Comparison of ENCODE assay signal across 12 cellular contexts in the genomic region with DNA sequence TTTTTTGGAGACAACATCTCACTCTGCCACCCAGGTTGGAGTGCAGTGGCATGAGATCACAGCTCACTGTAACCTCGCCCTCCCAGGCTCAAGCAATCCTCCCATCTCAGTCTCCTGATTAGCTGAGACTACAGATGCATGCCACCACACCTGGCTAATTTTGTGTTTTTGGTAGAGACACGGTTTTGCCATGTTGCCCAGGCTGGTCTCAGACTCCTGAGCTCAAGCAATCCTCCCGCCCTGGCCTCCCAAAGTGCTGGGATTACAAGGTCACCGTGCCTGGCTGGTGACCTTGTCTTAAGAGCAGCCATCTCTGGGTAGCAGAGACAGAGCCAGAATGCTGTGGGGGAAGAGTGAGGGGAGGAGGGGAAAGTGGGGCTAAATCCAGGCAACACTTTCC. TPM values are rescaled to one million over a fixed set of nuclear protein-coding genes. Genes with fewer than 3 reads are reported as not detected.
DNase-seq lines count a peak whose midpoint lies in the region; ATAC-seq and TF ChIP-seq lines count a peak whose summit lies in the region.
"Had no signal": no experiment of that assay in that cellular context is flagged by ENCODE, and none has a peak within 500 bp of the region (broad histone marks: within the 10 kb centered on the region; RNA-seq: fewer than 3 reads in every experiment).

No MANE protein-coding gene starts in this region.

- intact Hi-C loops in activated CD4-positive, alpha-beta memory T cell treated with anti-CD3 and anti-CD28 coated beads for 36 hours (cut with micrococcal nuclease), result no loop called here
- intact Hi-C loops in ascending aorta (cut with DNase I), result no loop called here

- no peak for ATAC-seq in naive thymus-derived CD8-positive, alpha-beta T cell
- ATAC-seq in thoracic aorta (ENCODE audit: insufficient number of reproducible peaks, low FRiP score, low read depth), result no peak

- no peak for DNase-seq in activated CD4-positive, alpha-beta memory T cell treated with anti-CD3 and anti-CD28 coated beads for 36 hours
- DNase-seq in activated CD4-positive, alpha-beta memory T cell treated with anti-CD3 and anti-CD28 coated beads, Interleukin-2, amount 10 ng/mL, durations not matched to agents 7 days and 5 days, result no peak
- DNase-seq in ascending aorta (ENCODE audit: low spot score in 2 of 2), result no peak
- DNase-seq in naive thymus-derived CD8-positive, alpha-beta T cell, result no peak
- DNase-seq in thoracic aorta (ENCODE audit: low spot score), result no peak
- DNase-seq in stimulated activated CD4-positive, alpha-beta T cell treated with anti-CD3 and anti-CD28 coated beads, Interleukin-2, amount 100 ng/mL, for 48 hours, result no peak
- DNase-seq in stimulated activated naive CD4-positive, alpha-beta T cell treated with Interleukin-2 at 50 U/mL for 16 hours (lab: John Stamatoyannopoulos, UW), result no peak
- DNase-seq in COLO829 (ENCODE audit: low spot score), result no peak
- DNase-seq: CD4-positive, CD25-positive, alpha-beta regulatory T cell; cortex of kidney; EL; NCI-H446 had no signal

- H3K36me3 ChIP-seq in ascending aorta (peaks cover 0 to 16% of the 10 kb centered on the region in 2 donors), thoracic aorta (peaks cover 4% of the 10 kb centered on the region)

- H3K9me3 ChIP-seq in ascending aorta (no peaks in the 10 kb centered on the region), thoracic aorta (no peaks in the 10 kb centered on the region)

- H3K27ac ChIP-seq in ascending aorta, result peak overlapping the region; percentile 84 to 97
- peak overlapping the region; percentile 90 to 96 for H3K27ac ChIP-seq in thoracic aorta

- no peaks in the 10 kb centered on the region for H3K27me3 Mint-ChIP-seq in activated CD4-positive, alpha-beta memory T cell treated with anti-CD3 and anti-CD28 coated beads for 36 hours
- H3K27me3 Mint-ChIP-seq in activated CD4-positive, alpha-beta memory T cell treated with anti-CD3 and anti-CD28 coated beads, Interleukin-2, amount 10 ng/mL, durations not matched to agents 7 days and 5 days, result no peaks in the 10 kb centered on the region
- no peaks in the 10 kb centered on the region for H3K27me3 Mint-ChIP-seq in naive thymus-derived CD8-positive, alpha-beta T cell
- H3K27me3 Mint-ChIP-seq: CD4-positive, CD25-positive, alpha-beta regulatory T cell had no signal

- H3K4me1 ChIP-seq in ascending aorta (peaks cover 27 to 51% of the 10 kb centered on the region in 2 donors), thoracic aorta (ENCODE audit: control insufficient read depth in 1 of 2, low read depth in 2 of 2) (peaks cover 42 to 55% of the 10 kb centered on the region in 2 donors)

- H3K27me3 ChIP-seq in ascending aorta (no peaks in the 10 kb centered on the region), thoracic aorta (replicated peaks; ENCODE audit: insufficient read depth) (no peaks in the 10 kb centered on the region)

- peaks cover 53% of the 10 kb centered on the region for H3K4me1 Mint-ChIP-seq in activated CD4-positive, alpha-beta memory T cell treated with anti-CD3 and anti-CD28 coated beads for 36 hours (ENCODE audit: low read depth)
- H3K4me1 Mint-ChIP-seq in activated CD4-positive, alpha-beta memory T cell treated with anti-CD3 and anti-CD28 coated beads, Interleukin-2, amount 10 ng/mL, durations not matched to agents 7 days and 5 days, result peaks cover 50% of the 10 kb centered on the region
- peaks cover 38 to 82% (median 71%) of the 10 kb centered on the region in 4 donors for H3K4me1 Mint-ChIP-seq in naive thymus-derived CD8-positive, alpha-beta T cell

- no peaks in the 10 kb centered on the region for H3K9me3 Mint-ChIP-seq in activated CD4-positive, alpha-beta memory T cell treated with anti-CD3 and anti-CD28 coated beads for 36 hours
- H3K9me3 Mint-ChIP-seq in activated CD4-positive, alpha-beta memory T cell treated with anti-CD3 and anti-CD28 coated beads, Interleukin-2, amount 10 ng/mL, durations not matched to agents 7 days and 5 days, result no peaks in the 10 kb centered on the region
- H3K9me3 Mint-ChIP-seq in naive thymus-derived CD8-positive, alpha-beta T cell, result no peaks in the 10 kb centered on the region
- H3K9me3 Mint-ChIP-seq: CD4-positive, CD25-positive, alpha-beta regulatory T cell had no signal

- no peak overlapping the region for H3K4me3 Mint-ChIP-seq in activated CD4-positive, alpha-beta memory T cell treated with anti-CD3 and anti-CD28 coated beads for 36 hours
- no peak overlapping the region for H3K4me3 Mint-ChIP-seq in activated CD4-positive, alpha-beta memory T cell treated with anti-CD3 and anti-CD28 coated beads, Interleukin-2, amount 10 ng/mL, durations not matched to agents 7 days and 5 days
- peak overlapping the region in 6 of 10 donors; percentile 30 to 63 (median 45) for H3K4me3 Mint-ChIP-seq in naive thymus-derived CD8-positive, alpha-beta T cell

- H3K4me3 ChIP-seq in ascending aorta (no peak overlapping the region), thoracic aorta (no peak overlapping the region)

- no peak for TF ChIP-seq CTCF in ascending aorta (IDR thresholded peaks at IDR 0.05)
- no peak for TF ChIP-seq CTCF in thoracic aorta (IDR thresholded peaks at IDR 0.05)

- peak overlapping the region; percentile 58 for H3K27ac Mint-ChIP-seq in activated CD4-positive, alpha-beta memory T cell treated with anti-CD3 and anti-CD28 coated beads for 36 hours
- no peak overlapping the region for H3K27ac Mint-ChIP-seq in activated CD4-positive, alpha-beta memory T cell treated with anti-CD3 and anti-CD28 coated beads, Interleukin-2, amount 10 ng/mL, durations not matched to agents 7 days and 5 days
- H3K27ac Mint-ChIP-seq in naive thymus-derived CD8-positive, alpha-beta T cell, result peak overlapping the region in 7 of 10 donors; percentile 29 to 82 (median 56)

- CTCF ChIA-PET in activated CD4-positive, alpha-beta memory T cell treated with anti-CD3 and anti-CD28 coated beads for 36 hours (lab: Charles Lee), result interaction anchor here (0.7 to 1.3 kb wide), 3 partner anchors 9 to 85 kb away, joined by 3 to 5 read pairs (median 3); no protein-coding TSS in a partner anchor
- CTCF ChIA-PET in activated CD4-positive, alpha-beta memory T cell treated with anti-CD3 and anti-CD28 coated beads, Interleukin-2, amount 10 ng/mL, durations not matched to agents 7 days and 5 days (lab: Charles Lee), result interaction anchor here (0.7 to 1.5 kb wide), 6 partner anchors 34 to 470 kb away, joined by 3 to 5 read pairs (median 4); no protein-coding TSS in a partner anchor

- H3K36me3 Mint-ChIP-seq in activated CD4-positive, alpha-beta memory T cell treated with anti-CD3 and anti-CD28 coated beads for 36 hours, result peaks cover 4% of the 10 kb centered on the region
- peaks cover 12% of the 10 kb centered on the region for H3K36me3 Mint-ChIP-seq in activated CD4-positive, alpha-beta memory T cell treated with anti-CD3 and anti-CD28 coated beads, Interleukin-2, amount 10 ng/mL, durations not matched to agents 7 days and 5 days (ENCODE audit: low read depth)
- H3K36me3 Mint-ChIP-seq in naive thymus-derived CD8-positive, alpha-beta T cell, result peaks cover 0 to 11% (median 2%) of the 10 kb centered on the region in 3 donors

- POLR2A ChIA-PET in activated CD4-positive, alpha-beta memory T cell treated with anti-CD3 and anti-CD28 coated beads for 36 hours (lab: Charles Lee), result interaction anchor here (0.6 to 1.3 kb wide), 2 partner anchors 19 to 95 kb away, joined by 3 to 4 read pairs; no protein-coding TSS in a partner anchor
- POLR2A ChIA-PET in activated CD4-positive, alpha-beta memory T cell treated with anti-CD3 and anti-CD28 coated beads, Interleukin-2, amount 10 ng/mL, durations not matched to agents 7 days and 5 days (lab: Charles Lee), result interaction anchor here (1.0 kb wide), 1 partner anchor 32 kb away, joined by 3 read pairs; the partner anchor contains the start of gene DDIT4
- POLR2A ChIA-PET in naive thymus-derived CD8-positive, alpha-beta T cell (lab: Charles Lee), result interaction anchor here (0.6 to 1.2 kb wide), 4 partner anchors 11 to 97 kb away, joined by 3 to 5 read pairs (median 3); no protein-coding TSS in a partner anchor

RNA-seq across cellular contexts. Expression of gene ASCC1, which starts 25.8 kb away (rescaled TPM):
- total RNA-seq in activated CD4-positive, alpha-beta memory T cell treated with anti-CD3 and anti-CD28 coated beads for 36 hours, result 10 to 100 TPM; 50.9 to 52.5 TPM
- total RNA-seq in activated CD4-positive, alpha-beta memory T cell treated with anti-CD3 and anti-CD28 coated beads, Interleukin-2, amount 10 ng/mL, durations not matched to agents 7 days and 5 days, result 10 to 100 TPM; 35.5 to 36.2 TPM
- total RNA-seq in ascending aorta (5.5 TPM), thoracic aorta (10 to 100 TPM; 15.2 to 30.3 TPM)
- total RNA-seq in naive thymus-derived CD8-positive, alpha-beta T cell, result 10 to 100 TPM; 23.8 to 24.7 TPM
- polyA plus RNA-seq in naive thymus-derived CD8-positive, alpha-beta T cell, result 10 to 100 TPM; 21.2 to 44.4 (median 31.4) TPM

RNA-seq across cellular contexts. Expression of gene ANAPC16, which starts 26.0 kb away (rescaled TPM):
- 100 to 1,000 TPM; 119 to 122 TPM for total RNA-seq in activated CD4-positive, alpha-beta memory T cell treated with anti-CD3 and anti-CD28 coated beads for 36 hours
- 100 to 1,000 TPM in 1 of 2 experiments, 10 to 100 TPM in 1; 94.2 to 101 TPM for total RNA-seq in activated CD4-positive, alpha-beta memory T cell treated with anti-CD3 and anti-CD28 coated beads, Interleukin-2, amount 10 ng/mL, durations not matched to agents 7 days and 5 days
- total RNA-seq in ascending aorta (22.8 TPM), thoracic aorta (10 to 100 TPM; 44.0 to 46.7 TPM)
- total RNA-seq in naive thymus-derived CD8-positive, alpha-beta T cell, result 100 to 1,000 TPM; 121 to 128 TPM
- 100 to 1,000 TPM; 419 to 453 (median 444) TPM for polyA plus RNA-seq in naive thymus-derived CD8-positive, alpha-beta T cell

RNA-seq across cellular contexts. Expression of gene DDIT4, which starts 31.9 kb away (rescaled TPM):
- total RNA-seq in activated CD4-positive, alpha-beta memory T cell treated with anti-CD3 and anti-CD28 coated beads for 36 hours, result 100 to 1,000 TPM; 637 TPM
- 100 to 1,000 TPM; 475 to 481 TPM for total RNA-seq in activated CD4-positive, alpha-beta memory T cell treated with anti-CD3 and anti-CD28 coated beads, Interleukin-2, amount 10 ng/mL, durations not matched to agents 7 days and 5 days
- total RNA-seq in ascending aorta (394 TPM), thoracic aorta (100 to 1,000 TPM; 163 to 374 TPM)
- total RNA-seq in naive thymus-derived CD8-positive, alpha-beta T cell, result 10 to 100 TPM; 23.8 to 29.6 TPM
- 100 to 1,000 TPM in 2 of 3 donors, 10 to 100 TPM in 1; 68.0 to 190 (median 189) TPM for polyA plus RNA-seq in naive thymus-derived CD8-positive, alpha-beta T cell

Comparison
In these comparisons a context has a peak if more than half of its experiments do, and no peak if none do; other contexts are left out.
1. H3K4me3 Mint-ChIP-seq: peak in naive thymus-derived CD8-positive, alpha-beta T cell (6 of 10); none in activated CD4-positive, alpha-beta memory T cell treated with anti-CD3 and anti-CD28 coated beads for 36 hours (single experiment) and activated CD4-positive, alpha-beta memory T cell treated with anti-CD3 and anti-CD28 coated beads, Interleukin-2, amount 10 ng/mL, durations not matched to agents 7 days and 5 days (single experiment).
2. RNA of gene DDIT4, which starts 31.9 kb away (total RNA-seq): 637 TPM in activated CD4-positive, alpha-beta memory T cell treated with anti-CD3 and anti-CD28 coated beads for 36 hours, 475 to 481 TPM in activated CD4-positive, alpha-beta memory T cell treated with anti-CD3 and anti-CD28 coated beads, Interleukin-2, amount 10 ng/mL, durations not matched to agents 7 days and 5 days, 394 TPM in ascending aorta (single experiment) and 163 to 374 TPM in thoracic aorta; 23.8 to 29.6 TPM in naive thymus-derived CD8-positive, alpha-beta T cell; every median in the first group is over 4 times any median in the second.